Comparison of ENCODE assay signal across 1 cellular context in genomic region chr19:2610637-2611482, GRCh38.
TF ChIP-seq lines count a peak whose summit lies in the region.

No MANE protein-coding gene starts in this region.

TF ChIP-seq in GM12878, 131 proteins besides CTCF, POLR2A, EP300 and RAD21 (continued from another document and continues in another):
- TF ChIP-seq PBX3 (IDR thresholded peaks at IDR 0.05; ENCODE audit: insufficient replicate concordance, low read depth, low read length) (no peak), BMI1 (IDR thresholded peaks at IDR 0.05; ENCODE audit: borderline replicate concordance) (no peak; the same call in 1 of the 2 replicates), USF2 (IDR thresholded peaks at IDR 0.05; ENCODE audit: borderline replicate concordance, low read depth, low read length) (no peak), ETV6 (conservative IDR thresholded peaks at IDR 0.05 in 1 of 2, IDR thresholded peaks at IDR 0.05 in 1 of 2; ENCODE audit: borderline replicate concordance in 1 of 2, low read depth in 1 of 2) (peak in 1 of 2 experiments; percentile 79; a peak in 2 of 4 replicates), YBX1 (IDR thresholded peaks at IDR 0.05) (peak; percentile 89), ZBTB4 (CRISPR knock-in tag; IDR thresholded peaks at IDR 0.05) (no peak), ZZZ3 (IDR thresholded peaks at IDR 0.05; ENCODE audit: control insufficient read depth, insufficient read length, low read depth) (no peak), ASH2L (IDR thresholded peaks at IDR 0.05; ENCODE audit: borderline replicate concordance, low read depth) (no peak), SMC3 (IDR thresholded peaks at IDR 0.05; ENCODE audit: borderline replicate concordance, low read length) (peak; percentile 93), REST (IDR thresholded peaks at IDR 0.05; ENCODE audit: low read depth, low read length) (0 out of 2 replicates have a peak, but pooled peaks have one; percentile 14), NKRF (conservative IDR thresholded peaks at IDR 0.05) (peak; percentile 53), HDAC2 (IDR thresholded peaks at IDR 0.05) (no peak), RUNX3 (IDR thresholded peaks at IDR 0.05; ENCODE audit: low read length) (peak; percentile 75), POU2F2 (IDR thresholded peaks at IDR 0.05; ENCODE audit: borderline replicate concordance, low read depth, low read length) (peak; percentile 76; the same call in 2 of the 3 replicates), NBN (IDR thresholded peaks at IDR 0.05) (peak; percentile 82), MYC (IDR thresholded peaks at IDR 0.05; ENCODE audit: insufficient read depth, insufficient read length, insufficient replicate concordance, low read length, severe bottlenecking) (no peak), EED (IDR thresholded peaks at IDR 0.05; ENCODE audit: low read depth) (peak; percentile 95), SP1 (IDR thresholded peaks at IDR 0.05; ENCODE audit: low read depth, low read length) (peak; percentile 75), RBBP5 (conservative IDR thresholded peaks at IDR 0.05) (no peak), CBX5 (IDR thresholded peaks at IDR 0.05; ENCODE audit: low read depth) (no peak), EZH2 (IDR thresholded peaks at IDR 0.05; ENCODE audit: borderline replicate concordance, control insufficient read depth, low read depth, low read length) (no peak), RFX5 (IDR thresholded peaks at IDR 0.05; ENCODE audit: low read depth, low read length) (no peak), MAX (IDR thresholded peaks at IDR 0.05; ENCODE audit: low read depth, low read length) (no peak; the same call in 1 of the 2 replicates), GATAD2B (conservative IDR thresholded peaks at IDR 0.05; ENCODE audit: low read depth) (peak; percentile 93), ZBTB11 (CRISPR knock-in tag; IDR thresholded peaks at IDR 0.05) (no peak), ATF2 (IDR thresholded peaks at IDR 0.05; ENCODE audit: low read length) (peak; percentile 81), BACH1 (IDR thresholded peaks at IDR 0.05; ENCODE audit: borderline replicate concordance) (peak; percentile 68; the same call in 1 of the 2 replicates), IRF4 (IDR thresholded peaks at IDR 0.05; ENCODE audit: low read depth, low read length) (0 out of 2 replicates have a peak, but pooled peaks have one; percentile 28), PAX8 (IDR thresholded peaks at IDR 0.05) (no peak), HSF1 (IDR thresholded peaks at IDR 0.05; ENCODE audit: low read depth, low read length) (no peak), ZNF274 (IDR thresholded peaks at IDR 0.05; ENCODE audit: insufficient read depth, insufficient read length) (no peak), GABPA (IDR thresholded peaks at IDR 0.05; ENCODE audit: low read depth) (no peak), SPI1 (IDR thresholded peaks at IDR 0.05; ENCODE audit: borderline replicate concordance, insufficient read depth, low read depth, low read length) (peak; percentile 85), POLR2AphosphoS5 (IDR thresholded peaks at IDR 0.05; ENCODE audit: low read length) (no peak), NR2C2 (IDR thresholded peaks at IDR 0.05; ENCODE audit: borderline replicate concordance, control insufficient read depth, insufficient read length, low read depth) (no peak), IRF3 (IDR thresholded peaks at IDR 0.05) (peak; percentile 54), CBX3 (IDR thresholded peaks at IDR 0.05; ENCODE audit: borderline replicate concordance, low read depth) (no peak), TBL1XR1 (IDR thresholded peaks at IDR 0.05; ENCODE audit: low read depth, low read length) (peak; percentile 82)
